7 cellular contexts compared by ENCODE assay signal in genomic region chr6:87589693-87590416, GRCh38. TPM values are rescaled to one million over a fixed set of nuclear protein-coding genes. Genes with fewer than 3 reads are reported as not detected.
DNase-seq lines count a peak whose midpoint lies in the region; ATAC-seq and TF ChIP-seq lines count a peak whose summit lies in the region.

TSS of gene ORC3 (plus strand) at chr6:87590135. CDS start at chr6:87590169, 34 bp downstream.
TSS of gene RARS2 (minus strand) at chr6:87589987. CDS start at chr6:87589957, 30 bp downstream.

- peaks cover 27% of the 10 kb centered on the region for H3K4me1 ChIP-seq in hepatocyte (ENCODE audit: insufficient read depth)

- DNase-seq in NCI-H2081 (lab: John Stamatoyannopoulos, UW) (peak; percentile 92 to 94), T1000 (lab: John Stamatoyannopoulos, UW) (peak; percentile 91), astrocyte of the hippocampus (ENCODE audit: low read depth, low spot score) (peak; percentile 98), hepatocyte (ENCODE audit: low spot score) (peak; percentile 97), retinal pigment epithelial cell (ENCODE audit: low read depth) (peak; percentile 75)

- peak within 1 kb of the TSS; percentile 70 for H2AFZ ChIP-seq in hepatocyte

- under 1% methylated on average over 44 of the region's 49 CpGs for WGBS in hepatocyte (ENCODE audit: low lambda C conversion rate, missing lambda C conversion rate)

- H3K36me3 ChIP-seq in hepatocyte (replicated peaks; ENCODE audit: insufficient read depth, low read depth) = no peaks in the 10 kb centered on the region

- H3K4me3 ChIP-seq in hepatocyte (peak within 1 kb of the TSS; percentile 80), retinal pigment epithelial cell (ENCODE audit: low read length) (peak within 1 kb of the TSS; percentile 82)

- H3K27ac ChIP-seq in hepatocyte = peak within 1 kb of the TSS; percentile 94

- no peaks in the 10 kb centered on the region for H3K27me3 ChIP-seq in hepatocyte

- no peak for TF ChIP-seq CTCF in hepatocyte (IDR thresholded peaks at IDR 0.05; ENCODE audit: poor library complexity)
- no peak for TF ChIP-seq CTCF in retinal pigment epithelial cell (conservative IDR thresholded peaks at IDR 0.05; ENCODE audit: low read depth, low read length)

- peak within 1 kb of the TSS; percentile 94 for H3K4me2 ChIP-seq in hepatocyte

- peaks cover 21% of the 10 kb centered on the region for H4K20me1 ChIP-seq in hepatocyte (ENCODE audit: insufficient read depth, poor library complexity, severe bottlenecking)

- peaks cover 82% of the 10 kb centered on the region for H3K79me2 ChIP-seq in hepatocyte

- no peaks in the 10 kb centered on the region for H3K9me2 ChIP-seq in hepatocyte (replicated peaks; ENCODE audit: insufficient read depth)

- ATAC-seq in GM18508 (IDR thresholded peaks at IDR 0.05; ENCODE audit: insufficient read depth, unreplicated experiment) (peak; percentile 99), HG03025 (IDR thresholded peaks at IDR 0.05; ENCODE audit: low FRiP score, unreplicated experiment) (peak; percentile 100)

- no peaks in the 10 kb centered on the region for H3K9me3 ChIP-seq in hepatocyte (ENCODE audit: low read depth)

RNA-seq across cellular contexts. Expression of gene ORC3, which starts in this region (rescaled TPM):
- 24.2 and 27.5 TPM in 2 replicates for total RNA-seq in hepatocyte
- polyA plus RNA-seq in hepatocyte = 19.6 and 20.9 TPM in 2 replicates

RNA-seq across cellular contexts. Expression of gene RARS2, which starts in this region (rescaled TPM):
- 53.2 and 55.7 TPM in 2 replicates for total RNA-seq in hepatocyte
- polyA plus RNA-seq in hepatocyte = 64.2 and 75.0 TPM in 2 replicates

Comparison
In these comparisons a context has a peak if more than half of its experiments do, and no peak if none do; other contexts are left out.
1. Peak in every context shown above with its lines: DNase-seq, ATAC-seq, H3K4me3 ChIP-seq and H3K27ac ChIP-seq.